11 cellular contexts compared by ENCODE assay signal in the genomic region with DNA sequence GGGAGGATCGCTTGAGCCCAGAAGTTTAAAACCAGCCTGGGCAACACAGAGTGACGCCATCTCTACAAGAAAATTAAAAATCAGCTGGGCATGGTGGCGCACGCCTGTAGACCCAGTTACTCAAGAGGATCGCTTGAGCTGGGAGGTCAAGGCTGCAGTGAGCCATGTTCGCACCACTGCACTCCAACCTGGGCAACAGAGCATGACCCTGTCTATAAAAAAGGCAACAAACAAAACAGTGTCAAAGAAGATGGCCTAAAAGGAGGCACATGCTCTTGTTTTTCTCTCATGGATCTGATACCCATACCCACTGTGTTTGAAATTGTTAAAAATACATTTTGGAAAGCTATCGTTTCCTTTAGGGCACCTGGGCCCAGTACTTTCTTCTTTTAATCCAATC.
DNase-seq lines count a peak whose midpoint lies in the region; ATAC-seq and TF ChIP-seq lines count a peak whose summit lies in the region.
"Had no signal": no experiment of that assay in that cellular context is flagged by ENCODE, and none has a peak within 500 bp of the region (broad histone marks: within the 10 kb centered on the region; RNA-seq: fewer than 3 reads in every experiment).

No MANE protein-coding gene starts in this region.

- H3K36me3 ChIP-seq in heart right ventricle (peaks cover 0 to 13% (median 0%) of the 10 kb centered on the region in 9 donors), brain microvascular endothelial cell (replicated peaks) (no peaks in the 10 kb centered on the region), aorta (ENCODE audit: control insufficient read depth in 1 of 2, insufficient read depth in 2 of 2, low read length in 1 of 2) (no peaks in the 10 kb centered on the region)

- peak overlapping the region in 9 of 10 donors; percentile 14 to 71 (median 62) for H3K27ac ChIP-seq in heart right ventricle
- peak overlapping the region; percentile 29 for H3K27ac ChIP-seq in brain microvascular endothelial cell
- H3K27ac ChIP-seq in aorta (ENCODE audit: low read depth in 1 of 2, low read length in 2 of 2) = peak overlapping the region; percentile 84 to 96
- H3K27ac ChIP-seq: PC-9 had no signal

- intact Hi-C loops in heart right ventricle (cut with DNase I) = no loop called here
- intact Hi-C loops in Right ventricle myocardium inferior (cut with DNase I) = no loop called here
- intact Hi-C loops in aorta (cut with DNase I) = no loop called here

- H3K27me3 Mint-ChIP-seq in neural crest cell (ENCODE audit: low read depth) = no peaks in the 10 kb centered on the region

- TF ChIP-seq CTCF in heart right ventricle (IDR thresholded peaks at IDR 0.05) (no peak), brain microvascular endothelial cell (IDR thresholded peaks at IDR 0.05; ENCODE audit: low read depth, low read length, missing control alignments) (no peak), neural crest cell (conservative IDR thresholded peaks at IDR 0.05) (no peak)

- in situ Hi-C loops in brain microvascular endothelial cell (cut with HindIII; ENCODE audit: low pct_ligation_motif_present, low sequenced_read_pairs) = no loop called here

- H3K27me3 ChIP-seq in heart right ventricle = no peaks in the 10 kb centered on the region
- H3K27me3 ChIP-seq in brain microvascular endothelial cell (replicated peaks) = no peaks in the 10 kb centered on the region
- no peaks in the 10 kb centered on the region for H3K27me3 ChIP-seq in aorta (ENCODE audit: control insufficient read depth in 1 of 2, insufficient read depth in 2 of 2, low read length in 1 of 2)

- WGBS in heart right ventricle, 2 donors = 94 to 95% methylated on average over 7 of the region's 7 CpGs
- 85 to 87% methylated on average over 7 of the region's 7 CpGs for WGBS in aorta, 2 donors

- DNase-seq in heart right ventricle = no peak
- DNase-seq in Right ventricle myocardium inferior (ENCODE audit: missing footprints) = no peak
- DNase-seq in brain microvascular endothelial cell = no peak
- no peak for DNase-seq in neural crest cell (ENCODE audit: low read depth, low spot score)
- DNase-seq in aorta = no peak
- DNase-seq in DMS153 (lab: John Stamatoyannopoulos, UW) = no peak
- DNase-seq in SKM-1 treated with dmso at 0.1 percent for 144 hours (lab: John Stamatoyannopoulos, UW; ENCODE audit: unreplicated experiment) = no peak
- no peak for DNase-seq in CD1c-positive myeloid dendritic cell (ENCODE audit: extremely low spot score)
- DNase-seq: COR-L47, occipital lobe, PC-9 had no signal

- H3K4me1 Mint-ChIP-seq in neural crest cell = peaks cover 28% of the 10 kb centered on the region

- H3K4me3 Mint-ChIP-seq in neural crest cell = no peak overlapping the region

- H3K9me3 Mint-ChIP-seq in neural crest cell = no peaks in the 10 kb centered on the region

- peaks cover 8% of the 10 kb centered on the region for H3K36me3 Mint-ChIP-seq in neural crest cell (ENCODE audit: low read depth)

- H3K27ac Mint-ChIP-seq in neural crest cell (ENCODE audit: unreplicated experiment) = peak overlapping the region; percentile 58

- H3K4me1 ChIP-seq in heart right ventricle (peaks cover 5 to 35% (median 25%) of the 10 kb centered on the region in 9 donors), aorta (ENCODE audit: control insufficient read depth in 1 of 2, insufficient read depth in 2 of 2, low read length in 2 of 2) (peaks cover 0 to 7% of the 10 kb centered on the region in 2 donors)

- ATAC-seq in heart right ventricle (no peak), Right ventricle myocardium inferior (no peak), aorta (ENCODE audit: low FRiP score) (no peak)

- H3K4me3 ChIP-seq in heart right ventricle = peak overlapping the region in 1 of 10 donors; percentile 6
- H3K4me3 ChIP-seq in brain microvascular endothelial cell (ENCODE audit: low read depth, low read length) = no peak overlapping the region
- no peak overlapping the region for H3K4me3 ChIP-seq in aorta (ENCODE audit: low read length in 2 of 2)
- H3K4me3 ChIP-seq: PC-9 had no signal

- no peaks in the 10 kb centered on the region for H3K9me3 ChIP-seq in heart right ventricle
- no peaks in the 10 kb centered on the region for H3K9me3 ChIP-seq in aorta (ENCODE audit: control insufficient read depth, low read length)

Comparison
In these comparisons a context has a peak if more than half of its experiments do, and no peak if none do; other contexts are left out.
1. H3K27ac ChIP-seq: peak in every context shown above with its lines; median percentile 90 in aorta; 62 in heart right ventricle; 29 in brain microvascular endothelial cell.